ENCODE assay signal across 1 cellular context in genomic region chr2:187174582-187174981, GRCh38.
TF ChIP-seq lines count a peak whose summit lies in the region.

No MANE protein-coding gene starts in this region.

TF ChIP-seq in HepG2, 621 proteins besides CTCF, POLR2A, EP300 and RAD21 (continued from another document):
- TF ChIP-seq ZSCAN22 (CRISPR knock-in tag; IDR thresholded peaks at IDR 0.05) = no peak
- no peak for TF ChIP-seq ZNF687 (CRISPR knock-in tag; IDR thresholded peaks at IDR 0.05)
- TF ChIP-seq, protein P1, sequence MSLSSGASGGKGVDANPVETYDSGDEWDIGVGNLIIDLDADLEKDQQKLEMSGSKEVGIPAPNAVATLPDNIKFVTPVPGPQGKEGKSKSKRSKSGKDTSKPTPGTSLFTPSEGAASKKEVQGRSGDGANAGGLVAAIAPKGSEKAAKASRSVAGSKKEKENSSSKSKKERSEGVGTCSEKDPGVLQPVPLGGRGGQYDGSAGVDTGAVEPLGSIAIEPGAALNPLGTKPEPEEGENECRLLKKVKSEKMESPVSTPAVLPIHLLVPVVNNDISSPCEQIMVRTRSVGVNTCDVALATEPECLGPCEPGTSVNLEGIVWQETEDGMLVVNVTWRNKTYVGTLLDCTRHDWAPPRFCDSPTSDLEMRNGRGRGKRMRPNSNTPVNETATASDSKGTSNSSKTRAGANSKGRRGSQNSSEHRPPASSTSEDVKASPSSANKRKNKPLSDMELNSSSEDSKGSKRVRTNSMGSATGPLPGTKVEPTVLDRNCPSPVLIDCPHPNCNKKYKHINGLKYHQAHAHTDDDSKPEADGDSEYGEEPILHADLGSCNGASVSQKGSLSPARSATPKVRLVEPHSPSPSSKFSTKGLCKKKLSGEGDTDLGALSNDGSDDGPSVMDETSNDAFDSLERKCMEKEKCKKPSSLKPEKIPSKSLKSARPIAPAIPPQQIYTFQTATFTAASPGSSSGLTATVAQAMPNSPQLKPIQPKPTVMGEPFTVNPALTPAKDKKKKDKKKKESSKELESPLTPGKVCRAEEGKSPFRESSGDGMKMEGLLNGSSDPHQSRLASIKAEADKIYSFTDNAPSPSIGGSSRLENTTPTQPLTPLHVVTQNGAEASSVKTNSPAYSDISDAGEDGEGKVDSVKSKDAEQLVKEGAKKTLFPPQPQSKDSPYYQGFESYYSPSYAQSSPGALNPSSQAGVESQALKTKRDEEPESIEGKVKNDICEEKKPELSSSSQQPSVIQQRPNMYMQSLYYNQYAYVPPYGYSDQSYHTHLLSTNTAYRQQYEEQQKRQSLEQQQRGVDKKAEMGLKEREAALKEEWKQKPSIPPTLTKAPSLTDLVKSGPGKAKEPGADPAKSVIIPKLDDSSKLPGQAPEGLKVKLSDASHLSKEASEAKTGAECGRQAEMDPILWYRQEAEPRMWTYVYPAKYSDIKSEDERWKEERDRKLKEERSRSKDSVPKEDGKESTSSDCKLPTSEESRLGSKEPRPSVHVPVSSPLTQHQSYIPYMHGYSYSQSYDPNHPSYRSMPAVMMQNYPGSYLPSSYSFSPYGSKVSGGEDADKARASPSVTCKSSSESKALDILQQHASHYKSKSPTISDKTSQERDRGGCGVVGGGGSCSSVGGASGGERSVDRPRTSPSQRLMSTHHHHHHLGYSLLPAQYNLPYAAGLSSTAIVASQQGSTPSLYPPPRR (CRISPR knock-in tag; IDR thresholded peaks at IDR 0.05; ENCODE audit: borderline replicate concordance) = no peak
- TF ChIP-seq FOXA3 (CRISPR knock-in tag; IDR thresholded peaks at IDR 0.05) = no peak
- no peak for TF ChIP-seq AKAP8 (CRISPR knock-in tag; IDR thresholded peaks at IDR 0.05)
- TF ChIP-seq SMC3 (IDR thresholded peaks at IDR 0.05; ENCODE audit: low read length) = peak; percentile 7; the same call in 1 of the 2 replicates
- TF ChIP-seq ZNF546 (CRISPR knock-in tag; conservative IDR thresholded peaks at IDR 0.05) = no peak
- TF ChIP-seq STAG1 (CRISPR knock-in tag; IDR thresholded peaks at IDR 0.05) = peak; percentile 45
